ENCODE assay signal across 1 cellular context in genomic region chr5:139530879-139531639, GRCh38. TPM values are rescaled to one million over a fixed set of nuclear protein-coding genes. Genes with fewer than 3 reads are reported as not detected.
"Had no signal": no experiment of that assay in that cellular context is flagged by ENCODE, and none has a peak within 500 bp of the region (broad histone marks: within the 10 kb centered on the region; RNA-seq: fewer than 3 reads in every experiment).

No MANE protein-coding gene starts in this region.

RNA-seq across cellular contexts. Expression of gene STING1, which starts 48.5 kb away (rescaled TPM):
- total RNA-seq: progenitor cell of endocrine pancreas had no signal
